Comparison of ENCODE assay signal across 8 cellular contexts in the genomic region with DNA sequence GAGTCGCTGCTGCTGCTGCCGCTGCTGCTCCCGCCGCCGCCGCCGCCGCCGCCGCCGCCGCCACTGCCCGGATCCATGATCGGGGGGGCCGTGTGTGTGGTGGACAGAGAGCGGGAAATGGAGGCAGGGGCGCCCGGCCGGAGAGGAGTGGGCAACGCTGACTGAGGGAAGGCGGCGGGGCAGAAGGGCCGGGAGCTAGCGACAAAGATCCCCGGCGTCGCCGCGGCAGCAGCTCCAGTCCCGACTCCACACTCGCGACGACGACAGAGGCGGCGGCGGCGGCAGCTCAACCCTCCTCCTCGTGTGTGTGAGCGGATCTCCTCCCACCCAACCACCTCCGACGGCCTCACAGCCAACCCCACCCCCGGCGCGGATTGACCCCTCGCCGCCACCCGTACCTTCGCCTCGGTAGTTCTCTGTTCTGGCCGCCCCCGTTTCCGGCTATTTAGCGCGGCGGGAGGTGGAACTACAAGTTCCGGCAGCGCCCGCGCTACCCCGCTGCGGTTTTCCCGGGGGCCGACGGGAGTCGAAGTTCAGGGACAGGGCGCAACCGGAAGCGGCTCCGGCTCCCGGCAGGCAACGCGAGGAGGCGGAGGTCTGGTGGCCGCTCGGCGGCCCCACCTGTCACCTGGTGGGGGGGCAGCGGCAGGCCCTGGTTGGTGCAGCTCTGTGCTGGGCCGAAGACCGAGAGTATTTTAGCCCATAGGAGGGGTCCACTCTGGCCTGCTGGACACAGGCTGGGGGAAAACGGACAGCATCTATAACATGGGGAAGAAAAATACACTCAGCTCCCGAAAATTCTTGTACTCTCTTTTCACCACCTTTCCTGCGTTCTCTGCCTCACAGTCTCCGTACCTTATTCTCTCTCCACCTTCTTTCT. TPM values are rescaled to one million over a fixed set of nuclear protein-coding genes. Genes with fewer than 3 reads are reported as not detected.
DNase-seq lines count a peak whose midpoint lies in the region; ATAC-seq lines count a peak whose summit lies in the region.

A gene (minus strand): TSS at position 313 of the 880 bp plus-strand sequence. CDS start 236 bp downstream, at position 77.

- ATAC-seq in GM19468 (IDR thresholded peaks at IDR 0.05; ENCODE audit: extremely low read depth, unreplicated experiment): peak; percentile 89

- H3K4me3 ChIP-seq in effector memory CD4-positive, alpha-beta T cell (ENCODE audit: insufficient read depth, low read depth, low read length, poor library complexity, severe bottlenecking): peak within 1 kb of the TSS; percentile 67

- no peaks in the 10 kb centered on the region for H3K27me3 ChIP-seq in effector memory CD4-positive, alpha-beta T cell (replicated peaks; ENCODE audit: control insufficient read depth, insufficient read depth, low read length, poor library complexity, severe bottlenecking)

- H3K36me3 ChIP-seq in effector memory CD4-positive, alpha-beta T cell (ENCODE audit: control insufficient read depth, insufficient read depth, low read length): no peaks in the 10 kb centered on the region

- peaks cover 24% of the 10 kb centered on the region for H3K4me1 ChIP-seq in effector memory CD4-positive, alpha-beta T cell (ENCODE audit: control insufficient read depth, insufficient read depth, low read length, poor library complexity, severe bottlenecking)

- H3K27ac ChIP-seq in effector memory CD4-positive, alpha-beta T cell (ENCODE audit: insufficient read depth, low read length, poor library complexity, severe bottlenecking): peak within 1 kb of the TSS; percentile 78

- CTCF ChIA-PET in activated CD8-positive, alpha-beta memory T cell treated with anti-CD3 and anti-CD28 coated beads for 36 hours (lab: Charles Lee): interaction anchor here (1.2 kb wide), 1 partner anchor 152 kb away, joined by 6 read pairs; no protein-coding TSS in a partner anchor

- no peaks in the 10 kb centered on the region for H3K9me3 ChIP-seq in effector memory CD4-positive, alpha-beta T cell (ENCODE audit: control insufficient read depth, low read length)

- POLR2A ChIA-PET in activated CD8-positive, alpha-beta memory T cell treated with anti-CD3 and anti-CD28 coated beads for 36 hours (lab: Charles Lee): interaction anchor here (1.0 to 2.5 kb wide), 3 partner anchors 61 to 173 kb away, joined by 3 to 10 read pairs (median 6); a partner anchor contains a TSS

- DNase-seq in COLO829 (ENCODE audit: low spot score): peak; percentile 91
- peak; percentile 97 for DNase-seq in HT-29 (ENCODE audit: low spot score)
- peak; percentile 97 to 99 for DNase-seq in NOMO-1 (lab: John Stamatoyannopoulos, UW; ENCODE audit: unreplicated experiment in 2 of 2)
- DNase-seq in effector memory CD4-positive, alpha-beta T cell: peak; percentile 98 to 99 (median 98)
- DNase-seq in medulla oblongata (ENCODE audit: extremely low spot score): peak; percentile 98
- peak; percentile 99 for DNase-seq in stimulated activated CD8-positive, alpha-beta memory T cell treated with anti-CD3 and anti-CD28 coated beads, Interleukin-12 subunit alpha, Interleukin-12 subunit beta, amount 100 ng/mL, for 1 hour (ENCODE audit: low read depth)

RNA-seq across cellular contexts. Expression of the gene that starts here (rescaled TPM):
- total RNA-seq in HT-29 (2014; rRNA removed; shearing (Covaris generic)): 59.4 and 65.6 TPM in 2 replicates
- total RNA-seq in activated CD8-positive, alpha-beta memory T cell treated with anti-CD3 and anti-CD28 coated beads for 36 hours: 100 to 1,000 TPM; 239 to 243 TPM

Comparison
In these comparisons a context has a peak if more than half of its experiments do, and no peak if none do; other contexts are left out.
1. Peak in every context shown above with its lines: DNase-seq, ATAC-seq, H3K4me3 ChIP-seq and H3K27ac ChIP-seq.